Comparison of ENCODE assay signal across 8 cellular contexts in the genomic region with DNA sequence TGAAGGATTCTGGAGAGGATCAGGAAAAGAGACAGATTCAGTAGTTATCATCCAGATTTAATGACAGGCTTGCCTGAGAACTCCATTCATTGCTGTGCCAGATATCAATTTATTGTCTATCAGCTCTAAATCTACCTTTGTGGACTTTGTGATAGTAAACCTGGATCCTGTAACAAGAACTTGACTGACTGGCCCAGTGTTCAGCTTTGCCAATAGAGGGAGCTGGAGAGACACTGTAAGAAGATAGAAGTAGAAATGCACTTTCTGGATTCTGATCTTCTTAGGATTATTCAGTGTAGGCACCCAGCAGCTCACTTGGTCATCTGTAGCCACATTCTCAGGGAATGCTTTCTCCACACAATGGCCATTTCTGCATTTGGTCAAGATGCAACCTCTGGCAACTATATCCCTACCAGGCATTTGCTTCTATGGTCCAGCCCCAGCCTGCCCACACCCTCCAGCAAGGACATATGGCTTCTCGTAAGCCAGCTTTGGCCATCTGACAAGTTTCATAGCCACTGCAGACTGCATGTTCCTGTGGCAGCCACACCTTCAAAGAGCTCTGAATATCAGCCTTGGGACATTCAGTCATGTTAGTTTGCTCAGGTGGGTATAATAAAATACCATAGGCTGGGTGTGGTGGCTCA. TPM values are rescaled to one million over a fixed set of nuclear protein-coding genes. Genes with fewer than 3 reads are reported as not detected.
DNase-seq lines count a peak whose midpoint lies in the region; ATAC-seq, FAIRE-seq and TF ChIP-seq lines count a peak whose summit lies in the region.

No MANE protein-coding gene starts in this region.

- TF ChIP-seq CTCF in astrocyte of the cerebellum (IDR thresholded peaks at IDR 0.05; ENCODE audit: low read depth, low read length, missing control alignments) = peak; percentile 97

- in situ Hi-C loops in G401 (cut with HindIII; ENCODE audit: low sequenced_read_pairs) (no loop called here), astrocyte of the cerebellum (cut with HindIII; ENCODE audit: low sequenced_read_pairs) (no loop called here)

- DNase-seq in G401 (ENCODE audit: low spot score) (peak; percentile 63), HT-29 (ENCODE audit: low spot score) (peak; percentile 62), RCC 7860 (ENCODE audit: low spot score) (peak; percentile 13), astrocyte of the cerebellum (ENCODE audit: low read depth) (peak; percentile 50), inferior parietal cortex (ENCODE audit: extremely low spot score) (peak; percentile 70), UCSD-AML1 (lab: John Stamatoyannopoulos, UW; ENCODE audit: unreplicated experiment) (no peak)
- peak; percentile 7 to 27 for DNase-seq in stimulated activated CD8-positive, alpha-beta memory T cell treated with anti-CD3 and anti-CD28 coated beads, Interleukin-15, amount 100 ng/mL, for 4 hours (ENCODE audit: low read depth in 2 of 2)

- no peak for FAIRE-seq in RCC 7860 (lab: Jason Lieb, UNC)

- ATAC-seq in GM21390 (IDR thresholded peaks at IDR 0.05; ENCODE audit: unreplicated experiment) = peak; percentile 81

- H3K4me3 ChIP-seq in astrocyte of the cerebellum (ENCODE audit: low read depth, low read length) = no peak overlapping the region

RNA-seq across cellular contexts. Expression of gene SERPINB8, which starts 6.1 kb away (rescaled TPM):
- total RNA-seq in G401 (2014; rRNA removed; shearing (Covaris generic)) = not detected in 2 replicates
- total RNA-seq in HT-29 (2014; rRNA removed; shearing (Covaris generic)) = 3.4 and 4.8 TPM in 2 replicates

RNA-seq across cellular contexts. Expression of gene HMSD, which starts 14.6 kb away (rescaled TPM):
- total RNA-seq in G401 (2014; rRNA removed; shearing (Covaris generic)) = not detected in 2 replicates
- not detected in 2 replicates for total RNA-seq in HT-29 (2014; rRNA removed; shearing (Covaris generic))

RNA-seq across cellular contexts. Expression of gene SERPINB10, which starts 56.0 kb away (rescaled TPM):
- not detected in 2 replicates for total RNA-seq in G401 (2014; rRNA removed; shearing (Covaris generic))
- total RNA-seq in HT-29 (2014; rRNA removed; shearing (Covaris generic)) = not detected in 2 replicates
